Comparison of ENCODE assay signal across 1 cellular context in genomic region chr10:63376560-63377304, GRCh38.
TF ChIP-seq lines count a peak whose summit lies in the region.

No MANE protein-coding gene starts in this region.

TF ChIP-seq in GM12878, 131 proteins besides CTCF, POLR2A, EP300 and RAD21 (continued from another document):
- TF ChIP-seq ZNF24 (IDR thresholded peaks at IDR 0.05) (no peak), IKZF2 (IDR thresholded peaks at IDR 0.05) (peak; percentile 72; a peak in 3 of 4 replicates), PKNOX1 (IDR thresholded peaks at IDR 0.05) (no peak), DPF2 (IDR thresholded peaks at IDR 0.05) (peak; percentile 54), FOS (IDR thresholded peaks at IDR 0.05; ENCODE audit: borderline replicate concordance, extremely low read depth, insufficient read length) (no peak), IRF4 (IDR thresholded peaks at IDR 0.05; ENCODE audit: low read depth, low read length) (peak; percentile 55; the same call in 1 of the 2 replicates), SREBF1 (IDR thresholded peaks at IDR 0.05; ENCODE audit: low read length) (no peak), HDAC2 (IDR thresholded peaks at IDR 0.05) (no peak), POLR2AphosphoS5 (IDR thresholded peaks at IDR 0.05; ENCODE audit: low read length) (no peak), ATF3 (IDR thresholded peaks at IDR 0.05; ENCODE audit: borderline replicate concordance, extremely low read depth, low read depth, low read length) (no peak), HDGF (IDR thresholded peaks at IDR 0.05) (no peak), PAX8 (IDR thresholded peaks at IDR 0.05) (no peak), TCF12 (IDR thresholded peaks at IDR 0.05; ENCODE audit: low read depth, low read length) (no peak), CBX3 (IDR thresholded peaks at IDR 0.05; ENCODE audit: borderline replicate concordance, low read depth) (no peak), YBX1 (IDR thresholded peaks at IDR 0.05) (no peak), IRF5 (IDR thresholded peaks at IDR 0.05; ENCODE audit: borderline replicate concordance) (no peak), NBN (IDR thresholded peaks at IDR 0.05) (0 out of 2 replicates have a peak, but pooled peaks have one; percentile 45), BACH1 (IDR thresholded peaks at IDR 0.05; ENCODE audit: borderline replicate concordance) (peak; percentile 37; the same call in 1 of the 2 replicates), JUNB (IDR thresholded peaks at IDR 0.05) (0 out of 2 replicates have a peak, but pooled peaks have one; percentile 7), CHD4 (IDR thresholded peaks at IDR 0.05) (no peak; the same call in 1 of the 2 replicates), ATF2 (IDR thresholded peaks at IDR 0.05; ENCODE audit: low read length) (no peak), NFIC (IDR thresholded peaks at IDR 0.05; ENCODE audit: low read depth, low read length) (peak; percentile 41; the same call in 1 of the 2 replicates), CHD1 (IDR thresholded peaks at IDR 0.05; ENCODE audit: low read depth, low read length) (no peak), ETV6 (conservative IDR thresholded peaks at IDR 0.05 in 1 of 2, IDR thresholded peaks at IDR 0.05 in 1 of 2; ENCODE audit: borderline replicate concordance in 1 of 2, low read depth in 1 of 2) (peak in 1 of 2 experiments; percentile 66; a peak in 1 of 4 replicates), ZNF592 (IDR thresholded peaks at IDR 0.05) (no peak), ZNF622 (IDR thresholded peaks at IDR 0.05) (no peak), MTA2 (IDR thresholded peaks at IDR 0.05; ENCODE audit: low read depth) (peak; percentile 87; the same call in 1 of the 2 replicates), RBBP5 (conservative IDR thresholded peaks at IDR 0.05) (no peak), JUND (IDR thresholded peaks at IDR 0.05; ENCODE audit: low read depth, low read length) (no peak), TCF7 (IDR thresholded peaks at IDR 0.05; ENCODE audit: borderline replicate concordance) (no peak), STAT1 (conservative IDR thresholded peaks at IDR 0.05) (no peak), REST (IDR thresholded peaks at IDR 0.05; ENCODE audit: low read depth, low read length) (no peak), RELB (IDR thresholded peaks at IDR 0.05; ENCODE audit: low read depth) (peak; percentile 49; the same call in 1 of the 2 replicates), ATF7 (IDR thresholded peaks at IDR 0.05; ENCODE audit: low read depth) (peak; percentile 36; the same call in 1 of the 2 replicates), BRCA1 (IDR thresholded peaks at IDR 0.05; ENCODE audit: low read depth, low read length) (no peak), SMAD5 (IDR thresholded peaks at IDR 0.05; ENCODE audit: low read depth) (no peak), ZBTB4 (CRISPR knock-in tag; IDR thresholded peaks at IDR 0.05) (no peak), SPI1 (IDR thresholded peaks at IDR 0.05; ENCODE audit: borderline replicate concordance, insufficient read depth, low read depth, low read length) (peak; percentile 94), RCOR1 (conservative IDR thresholded peaks at IDR 0.05; ENCODE audit: low read depth, low read length) (no peak), TAF1 (IDR thresholded peaks at IDR 0.05; ENCODE audit: borderline replicate concordance, low read depth, low read length) (no peak), POU2F2 (IDR thresholded peaks at IDR 0.05; ENCODE audit: borderline replicate concordance, low read depth, low read length) (no peak), ZBED1 (IDR thresholded peaks at IDR 0.05; ENCODE audit: borderline replicate concordance) (no peak), ZZZ3 (IDR thresholded peaks at IDR 0.05; ENCODE audit: control insufficient read depth, insufficient read length, low read depth) (no peak)
